ENCODE assay signal across 8 cellular contexts in the genomic region with DNA sequence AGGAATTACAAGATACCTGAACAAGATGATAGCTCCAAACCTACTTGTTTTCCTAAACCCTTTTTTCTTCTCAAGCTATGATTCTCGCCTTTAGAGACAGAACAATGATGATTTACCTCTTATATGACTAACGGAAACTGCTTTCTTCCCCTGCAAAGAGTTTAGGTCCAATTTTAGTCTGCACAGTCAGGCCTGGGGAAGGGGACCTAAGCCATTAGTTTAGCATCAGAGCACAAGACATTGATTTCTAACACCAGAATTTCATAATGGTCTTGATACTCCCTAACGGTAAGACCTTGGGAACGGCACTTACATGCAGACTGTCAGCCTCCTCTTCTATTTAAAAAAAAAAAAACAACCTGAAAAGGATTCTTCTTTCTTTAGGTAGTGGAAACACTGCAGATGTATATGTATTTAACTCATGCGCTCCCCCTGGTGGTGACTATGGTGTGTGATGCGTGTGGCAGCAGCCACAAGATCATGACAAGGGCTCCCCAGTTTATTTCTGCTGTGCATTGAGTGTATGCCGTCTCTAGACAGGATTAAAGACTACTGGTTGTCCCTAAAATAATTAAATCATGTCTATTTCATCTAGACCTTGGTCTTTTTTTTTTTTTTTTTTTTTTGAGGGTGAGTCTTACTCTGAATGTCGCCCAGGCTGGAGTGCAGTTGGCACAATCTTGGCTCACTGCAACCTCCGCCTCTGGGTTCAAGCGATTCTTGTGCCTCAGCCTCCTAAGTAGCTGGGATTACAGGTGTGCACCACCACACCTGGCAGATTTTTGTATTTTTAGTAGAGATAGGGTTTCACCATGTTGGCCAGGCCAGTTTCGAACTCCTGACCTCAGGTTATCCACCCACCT. TPM values are rescaled to one million over a fixed set of nuclear protein-coding genes. Genes with fewer than 3 reads are reported as not detected.
DNase-seq lines count a peak whose midpoint lies in the region; ATAC-seq and TF ChIP-seq lines count a peak whose summit lies in the region.

No MANE protein-coding gene starts in this region.

- no peaks in the 10 kb centered on the region for H3K27me3 Mint-ChIP-seq in activated T-cell treated with anti-CD3 and anti-CD28 coated beads, Interleukin-2, amount 50 U/mL, for 4 hours (ENCODE audit: low read depth)
- no peaks in the 10 kb centered on the region for H3K27me3 Mint-ChIP-seq in neural crest cell (ENCODE audit: low read depth)
- H3K27me3 Mint-ChIP-seq in stimulated activated naive CD8-positive, alpha-beta T cell treated with anti-CD3 and anti-CD28 coated beads, Interleukin-15, amount 100 ng/mL, for 72 hours: no peaks in the 10 kb centered on the region

- peaks cover 1% of the 10 kb centered on the region for H3K4me1 Mint-ChIP-seq in activated T-cell treated with anti-CD3 and anti-CD28 coated beads, Interleukin-2, amount 50 U/mL, for 4 hours (ENCODE audit: low read depth)
- peaks cover 5% of the 10 kb centered on the region for H3K4me1 Mint-ChIP-seq in neural crest cell
- H3K4me1 Mint-ChIP-seq in stimulated activated naive CD8-positive, alpha-beta T cell treated with anti-CD3 and anti-CD28 coated beads, Interleukin-15, amount 100 ng/mL, for 72 hours: peaks cover 7% of the 10 kb centered on the region

- no peaks in the 10 kb centered on the region for H3K9me3 Mint-ChIP-seq in activated T-cell treated with anti-CD3 and anti-CD28 coated beads, Interleukin-2, amount 50 U/mL, for 4 hours
- no peaks in the 10 kb centered on the region for H3K9me3 Mint-ChIP-seq in neural crest cell
- no peaks in the 10 kb centered on the region for H3K9me3 Mint-ChIP-seq in stimulated activated naive CD8-positive, alpha-beta T cell treated with anti-CD3 and anti-CD28 coated beads, Interleukin-15, amount 100 ng/mL, for 72 hours

- H3K4me3 Mint-ChIP-seq in activated T-cell treated with anti-CD3 and anti-CD28 coated beads, Interleukin-2, amount 50 U/mL, for 4 hours: no peak overlapping the region
- no peak overlapping the region for H3K4me3 Mint-ChIP-seq in neural crest cell
- no peak overlapping the region for H3K4me3 Mint-ChIP-seq in stimulated activated naive CD8-positive, alpha-beta T cell treated with anti-CD3 and anti-CD28 coated beads, Interleukin-15, amount 100 ng/mL, for 72 hours

- DNase-seq in DMS153 (lab: John Stamatoyannopoulos, UW) (peak; percentile 49), RKO (ENCODE audit: low spot score) (peak; percentile 86), fibroblast of pulmonary artery (ENCODE audit: low read depth) (peak; percentile 83), neural crest cell (ENCODE audit: low read depth, low spot score) (peak; percentile 89)
- peak; percentile 90 for DNase-seq in activated T-cell treated with anti-CD3 and anti-CD28 coated beads, Interleukin-2, amount 50 U/mL, for 4 hours
- peak; percentile 77 to 81 for DNase-seq in stimulated activated naive CD8-positive, alpha-beta T cell treated with anti-CD3 and anti-CD28 coated beads, Interleukin-15, amount 100 ng/mL, for 72 hours

- H3K27ac Mint-ChIP-seq in neural crest cell (ENCODE audit: unreplicated experiment): no peak overlapping the region
- H3K27ac Mint-ChIP-seq in stimulated activated naive CD8-positive, alpha-beta T cell treated with anti-CD3 and anti-CD28 coated beads, Interleukin-15, amount 100 ng/mL, for 72 hours: no peak overlapping the region

- no peak overlapping the region for H3K4me3 ChIP-seq in fibroblast of pulmonary artery (replicated peaks; ENCODE audit: low read depth, low read length)

- peaks cover 14% of the 10 kb centered on the region for H3K36me3 Mint-ChIP-seq in activated T-cell treated with anti-CD3 and anti-CD28 coated beads, Interleukin-2, amount 50 U/mL, for 4 hours (ENCODE audit: insufficient read depth)
- peaks cover 7% of the 10 kb centered on the region for H3K36me3 Mint-ChIP-seq in neural crest cell (ENCODE audit: low read depth)

- TF ChIP-seq CTCF in LNCAP (IDR thresholded peaks at IDR 0.05) (peak; percentile 84), fibroblast of pulmonary artery (IDR thresholded peaks at IDR 0.05; ENCODE audit: low read length, missing control alignments) (peak; percentile 83), neural crest cell (conservative IDR thresholded peaks at IDR 0.05) (peak; percentile 94)

- ATAC-seq in activated T-cell treated with anti-CD3 and anti-CD28 coated beads, Interleukin-2, amount 50 U/mL, for 4 hours: peak; percentile 67 to 83
- ATAC-seq in stimulated activated naive CD8-positive, alpha-beta T cell treated with anti-CD3 and anti-CD28 coated beads, Interleukin-15, amount 100 ng/mL, for 72 hours: peak; percentile 86
- ATAC-seq in HG02610 (IDR thresholded peaks at IDR 0.05; ENCODE audit: unreplicated experiment): no peak

RNA-seq across cellular contexts. Expression of a gene that starts 37.3 kb away (rescaled TPM):
- 10 to 100 TPM; 51.0 to 55.1 (median 51.7) TPM for total RNA-seq in activated T-cell treated with anti-CD3 and anti-CD28 coated beads, Interleukin-2, amount 50 U/mL, for 4 hours
- total RNA-seq in neural crest cell: 46.7 and 46.9 TPM in 2 replicates

RNA-seq across cellular contexts. Expression of a gene that starts 50.2 kb away (rescaled TPM):
- 10 to 100 TPM in 2 of 3 donors, 1 to 10 TPM in 1; 7.1 to 12.4 (median 10.5) TPM for total RNA-seq in activated T-cell treated with anti-CD3 and anti-CD28 coated beads, Interleukin-2, amount 50 U/mL, for 4 hours
- 25.5 and 26.5 TPM in 2 replicates for total RNA-seq in neural crest cell

RNA-seq across cellular contexts. Expression of a gene that starts 57.2 kb away (rescaled TPM):
- total RNA-seq in activated T-cell treated with anti-CD3 and anti-CD28 coated beads, Interleukin-2, amount 50 U/mL, for 4 hours: 1 to 10 TPM; 5.9 to 6.8 (median 6.3) TPM
- 0.72 and 1.4 TPM in 2 replicates for total RNA-seq in neural crest cell
